Comparison of ENCODE assay signal across 1 cellular context in the genomic region with DNA sequence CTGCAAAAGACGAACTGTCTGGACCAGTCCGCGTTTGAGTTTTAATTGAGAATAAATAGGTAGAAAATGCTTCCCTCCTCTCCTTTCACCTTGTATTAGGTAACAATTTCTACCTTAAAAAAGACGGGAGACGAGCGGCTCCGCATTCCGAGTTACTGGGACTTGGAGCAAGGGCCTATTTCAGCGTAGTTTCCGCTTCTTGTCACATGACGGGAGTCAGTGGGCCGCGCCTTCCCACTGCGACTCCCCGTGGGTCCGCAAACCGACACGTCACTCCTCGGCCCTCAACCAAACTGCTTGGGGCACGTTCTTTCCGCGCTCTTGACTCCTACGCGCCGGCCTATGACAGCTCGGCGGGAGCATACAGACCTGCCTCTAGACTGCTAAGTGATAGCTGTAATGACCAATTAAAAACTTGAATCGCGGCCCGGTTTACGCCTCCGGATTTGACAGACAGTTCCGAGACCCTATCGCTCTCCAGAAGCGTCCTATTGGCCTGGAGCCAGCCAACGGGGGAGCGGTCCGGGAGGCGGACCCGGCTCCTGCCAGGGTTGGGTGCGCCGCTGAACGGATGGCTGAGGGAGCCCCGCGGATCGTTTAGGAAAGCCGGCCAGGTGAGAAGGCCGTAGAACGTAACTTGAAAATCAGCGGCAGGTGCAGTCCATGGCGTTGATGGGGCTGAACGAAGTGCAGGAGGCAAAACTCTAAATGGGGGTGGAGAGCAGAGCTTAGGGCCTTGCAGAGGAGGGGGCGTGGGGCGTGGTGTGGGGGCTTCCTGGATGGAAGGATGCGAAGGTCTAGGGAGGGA.
A peak's percentile ranks its signal among the peaks of the same experiment; 100 is the strongest.
TF ChIP-seq lines count a peak whose summit lies in the region.

A gene (plus strand): TSS at position 548 of the 808 bp plus-strand sequence. CDS start 3,064 bp downstream, outside the sequence.

TF ChIP-seq in liver, 16 proteins besides CTCF, POLR2A, EP300 and RAD21 (continued from another document):
- TF ChIP-seq, protein P1, sequence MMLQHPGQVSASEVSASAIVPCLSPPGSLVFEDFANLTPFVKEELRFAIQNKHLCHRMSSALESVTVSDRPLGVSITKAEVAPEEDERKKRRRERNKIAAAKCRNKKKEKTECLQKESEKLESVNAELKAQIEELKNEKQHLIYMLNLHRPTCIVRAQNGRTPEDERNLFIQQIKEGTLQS (IDR thresholded peaks at IDR 0.05): peak; percentile 47
- TF ChIP-seq HNF4A (conservative IDR thresholded peaks at IDR 0.05): peak in 1 of 2 donors; percentile 36
- peak; percentile 98 for TF ChIP-seq SP1 (IDR thresholded peaks at IDR 0.05)
- TF ChIP-seq EGR1 (IDR thresholded peaks at IDR 0.05; ENCODE audit: low read depth in 2 of 2): peak in 1 of 2 donors; percentile 52
- peak; percentile 54 for TF ChIP-seq NR2F2 (IDR thresholded peaks at IDR 0.05)
- TF ChIP-seq, protein P2, sequence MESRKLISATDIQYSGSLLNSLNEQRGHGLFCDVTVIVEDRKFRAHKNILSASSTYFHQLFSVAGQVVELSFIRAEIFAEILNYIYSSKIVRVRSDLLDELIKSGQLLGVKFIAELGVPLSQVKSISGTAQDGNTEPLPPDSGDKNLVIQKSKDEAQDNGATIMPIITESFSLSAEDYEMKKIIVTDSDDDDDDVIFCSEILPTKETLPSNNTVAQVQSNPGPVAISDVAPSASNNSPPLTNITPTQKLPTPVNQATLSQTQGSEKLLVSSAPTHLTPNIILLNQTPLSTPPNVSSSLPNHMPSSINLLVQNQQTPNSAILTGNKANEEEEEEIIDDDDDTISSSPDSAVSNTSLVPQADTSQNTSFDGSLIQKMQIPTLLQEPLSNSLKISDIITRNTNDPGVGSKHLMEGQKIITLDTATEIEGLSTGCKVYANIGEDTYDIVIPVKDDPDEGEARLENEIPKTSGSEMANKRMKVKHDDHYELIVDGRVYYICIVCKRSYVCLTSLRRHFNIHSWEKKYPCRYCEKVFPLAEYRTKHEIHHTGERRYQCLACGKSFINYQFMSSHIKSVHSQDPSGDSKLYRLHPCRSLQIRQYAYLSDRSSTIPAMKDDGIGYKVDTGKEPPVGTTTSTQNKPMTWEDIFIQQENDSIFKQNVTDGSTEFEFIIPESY (IDR thresholded peaks at IDR 0.05): peak; percentile 85
- TF ChIP-seq GABPA (IDR thresholded peaks at IDR 0.05 in 1 of 2, conservative IDR thresholded peaks at IDR 0.05 in 1 of 2): peak; percentile 49 to 89
- TF ChIP-seq HNF4G (IDR thresholded peaks at IDR 0.05): peak; percentile 33
- TF ChIP-seq YY1 (IDR thresholded peaks at IDR 0.05): peak; percentile 90
- TF ChIP-seq JUND (IDR thresholded peaks at IDR 0.05): peak; percentile 45 to 61
- TF ChIP-seq FOXA1 (IDR thresholded peaks at IDR 0.05): peak; percentile 21
- TF ChIP-seq TAF1 (conservative IDR thresholded peaks at IDR 0.05): no peak
- TF ChIP-seq FOXA2 (IDR thresholded peaks at IDR 0.05): no peak
